8 cellular contexts compared by ENCODE assay signal in the genomic region with DNA sequence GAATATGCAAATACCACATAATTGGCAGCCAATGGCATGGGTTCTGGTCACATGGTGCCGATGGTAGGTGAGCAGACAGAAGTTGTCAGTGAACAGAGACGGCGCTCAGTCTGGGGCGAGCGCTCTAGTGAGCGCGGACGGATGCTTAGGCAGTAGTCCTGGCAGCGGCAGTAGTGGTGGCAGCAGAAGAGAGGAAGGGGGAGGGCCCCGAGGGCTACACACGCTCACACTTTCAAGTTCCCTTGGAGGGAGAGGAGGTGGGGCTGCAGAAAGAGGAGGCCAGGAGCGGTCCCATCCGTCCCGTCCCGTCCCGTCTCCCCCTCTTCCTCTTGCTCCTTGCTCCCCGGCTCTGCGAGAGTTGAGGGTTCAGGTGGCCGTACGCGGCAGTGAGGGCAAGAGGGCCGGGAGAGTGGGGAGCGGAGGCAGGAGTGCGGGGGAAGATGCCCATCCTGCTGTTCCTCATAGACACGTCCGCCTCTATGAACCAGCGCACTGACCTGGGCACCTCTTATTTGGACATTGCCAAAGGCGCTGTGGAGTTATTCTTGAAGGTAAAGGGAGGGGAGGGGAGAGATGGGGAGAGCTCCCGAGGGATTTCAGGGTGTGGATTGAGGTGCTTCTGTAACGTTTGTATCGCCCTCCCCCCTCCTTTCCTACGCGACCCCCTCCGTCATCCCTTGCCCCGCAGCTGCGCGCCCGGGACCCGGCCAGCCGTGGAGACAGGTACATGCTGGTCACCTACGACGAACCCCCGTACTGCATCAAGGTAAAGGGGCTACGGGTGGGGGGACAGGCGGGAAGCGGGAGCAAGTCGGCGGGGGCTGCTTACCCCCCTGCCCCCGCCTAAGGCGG. TPM values are rescaled to one million over a fixed set of nuclear protein-coding genes. Genes with fewer than 3 reads are reported as not detected.
DNase-seq lines count a peak whose midpoint lies in the region; ATAC-seq and TF ChIP-seq lines count a peak whose summit lies in the region.

A gene with protein sequence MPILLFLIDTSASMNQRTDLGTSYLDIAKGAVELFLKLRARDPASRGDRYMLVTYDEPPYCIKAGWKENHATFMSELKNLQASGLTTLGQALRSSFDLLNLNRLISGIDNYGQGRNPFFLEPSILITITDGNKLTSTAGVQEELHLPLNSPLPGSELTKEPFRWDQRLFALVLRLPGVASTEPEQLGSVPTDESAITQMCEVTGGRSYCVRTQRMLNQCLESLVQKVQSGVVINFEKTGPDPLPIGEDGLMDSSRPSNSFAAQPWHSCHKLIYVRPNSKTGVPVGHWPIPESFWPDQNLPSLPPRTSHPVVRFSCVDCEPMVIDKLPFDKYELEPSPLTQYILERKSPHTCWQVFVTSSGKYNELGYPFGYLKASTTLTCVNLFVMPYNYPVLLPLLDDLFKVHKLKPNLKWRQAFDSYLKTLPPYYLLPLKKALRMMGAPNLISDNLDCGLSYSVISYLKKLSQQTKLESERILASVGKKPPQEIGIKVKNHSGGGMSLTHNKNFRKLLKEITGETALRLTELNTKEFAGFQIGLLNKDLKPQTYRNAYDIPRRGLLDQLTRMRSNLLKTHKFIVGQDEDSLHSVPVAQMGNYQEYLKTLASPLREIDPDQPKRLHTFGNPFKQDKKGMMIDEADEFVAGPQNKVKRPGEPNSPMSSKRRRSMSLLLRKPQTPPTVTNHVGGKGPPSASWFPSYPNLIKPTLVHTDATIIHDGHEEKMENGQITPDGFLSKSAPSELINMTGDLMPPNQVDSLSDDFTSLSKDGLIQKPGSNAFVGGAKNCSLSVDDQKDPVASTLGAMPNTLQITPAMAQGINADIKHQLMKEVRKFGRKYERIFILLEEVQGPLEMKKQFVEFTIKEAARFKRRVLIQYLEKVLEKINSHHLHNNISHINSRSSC (plus strand): TSS at position 108 of the 852 bp plus-strand sequence. CDS start 333 bp downstream, at position 441.

- ATAC-seq in GM21390 (IDR thresholded peaks at IDR 0.05; ENCODE audit: unreplicated experiment) = peak; percentile 75
- ATAC-seq in stimulated activated naive CD8-positive, alpha-beta T cell treated with anti-CD3 and anti-CD28 coated beads, Interleukin-15, Interleukin-2, amounts not matched to agents 100 U/mL and 50 U/mL, for 24 hours = peak; percentile 82

- intact Hi-C loops in activated T-helper 2 cell treated with anti-CD3 and anti-CD28 coated beads, Interferon-gamma antibody, Interleukin-2, Interleukin-4, amounts not matched to agents 10 μg/mL and 5 μg/mL and 100 μg/mL, durations not matched to agents 14 hours and 24 hours and 36 hours (cut with micrococcal nuclease) = loop anchor here (2.0 to 5.0 kb wide), 4 partner anchors 14 to 454 kb away; no protein-coding TSS in a partner anchor

- H3K27ac Mint-ChIP-seq in activated T-helper 2 cell treated with anti-CD3 and anti-CD28 coated beads, Interferon-gamma antibody, Interleukin-2, Interleukin-4, amounts not matched to agents 10 μg/mL and 5 μg/mL and 100 μg/mL, durations not matched to agents 14 hours and 24 hours and 36 hours = peak within 1 kb of the TSS; percentile 100
- H3K27ac Mint-ChIP-seq in nephron = peak within 1 kb of the TSS; percentile 94 to 99 (median 99)

- H3K4me1 Mint-ChIP-seq in activated T-helper 2 cell treated with anti-CD3 and anti-CD28 coated beads, Interferon-gamma antibody, Interleukin-2, Interleukin-4, amounts not matched to agents 10 μg/mL and 5 μg/mL and 100 μg/mL, durations not matched to agents 14 hours and 24 hours and 36 hours (ENCODE audit: low read depth) = peaks cover 29% of the 10 kb centered on the region
- H3K4me1 Mint-ChIP-seq in nephron = peaks cover 22% of the 10 kb centered on the region

- TF ChIP-seq POLR2A in Raji (IDR thresholded peaks at IDR 0.05; ENCODE audit: insufficient read depth, low read depth, low read length) = peak; percentile 99

- H3K4me3 Mint-ChIP-seq in activated T-helper 2 cell treated with anti-CD3 and anti-CD28 coated beads, Interferon-gamma antibody, Interleukin-2, Interleukin-4, amounts not matched to agents 10 μg/mL and 5 μg/mL and 100 μg/mL, durations not matched to agents 14 hours and 24 hours and 36 hours (ENCODE audit: low read depth) = peak within 1 kb of the TSS; percentile 99
- H3K4me3 Mint-ChIP-seq in nephron = peak within 1 kb of the TSS; percentile 94 to 97 (median 96)

- no peaks in the 10 kb centered on the region for H3K27me3 Mint-ChIP-seq in activated T-helper 2 cell treated with anti-CD3 and anti-CD28 coated beads, Interferon-gamma antibody, Interleukin-2, Interleukin-4, amounts not matched to agents 10 μg/mL and 5 μg/mL and 100 μg/mL, durations not matched to agents 14 hours and 24 hours and 36 hours (ENCODE audit: low read depth)
- H3K27me3 Mint-ChIP-seq in nephron (ENCODE audit: low read depth) = no peaks in the 10 kb centered on the region

- DNase-seq in D341Med (ENCODE audit: low spot score) (peak; percentile 72), HUDEP-2 (lab: John Stamatoyannopoulos, UW; ENCODE audit: unreplicated experiment in 76 of 76) (peak in 75 of 76 experiments; percentile 2 to 86 (median 67)), fibroblast of peridontal ligament (ENCODE audit: extremely low read depth) (peak; percentile 84)
- DNase-seq in activated T-helper 2 cell treated with anti-CD3 and anti-CD28 coated beads, Interferon-gamma antibody, Interleukin-2, Interleukin-4, amounts not matched to agents 10 μg/mL and 5 μg/mL and 100 μg/mL, durations not matched to agents 14 hours and 24 hours and 36 hours (ENCODE audit: low spot score) = peak; percentile 87
- DNase-seq in stimulated activated naive CD8-positive, alpha-beta T cell treated with anti-CD3 and anti-CD28 coated beads, Interleukin-15, Interleukin-2, amounts not matched to agents 100 U/mL and 50 U/mL, for 24 hours = peak; percentile 77

- H3K36me3 Mint-ChIP-seq in activated T-helper 2 cell treated with anti-CD3 and anti-CD28 coated beads, Interferon-gamma antibody, Interleukin-2, Interleukin-4, amounts not matched to agents 10 μg/mL and 5 μg/mL and 100 μg/mL, durations not matched to agents 14 hours and 24 hours and 36 hours (ENCODE audit: low read depth) = peaks cover 27% of the 10 kb centered on the region
- H3K36me3 Mint-ChIP-seq in nephron (ENCODE audit: low read depth) = no peaks in the 10 kb centered on the region

- TF ChIP-seq CTCF in nephron (IDR thresholded peaks at IDR 0.05; ENCODE audit: unreplicated experiment in 3 of 3) = no peak

- H3K9me3 Mint-ChIP-seq in activated T-helper 2 cell treated with anti-CD3 and anti-CD28 coated beads, Interferon-gamma antibody, Interleukin-2, Interleukin-4, amounts not matched to agents 10 μg/mL and 5 μg/mL and 100 μg/mL, durations not matched to agents 14 hours and 24 hours and 36 hours = no peaks in the 10 kb centered on the region
- H3K9me3 Mint-ChIP-seq in nephron = peaks cover 4% of the 10 kb centered on the region

RNA-seq across cellular contexts. Expression of the gene that starts here (rescaled TPM):
- total RNA-seq in activated T-helper 2 cell treated with anti-CD3 and anti-CD28 coated beads, Interferon-gamma antibody, Interleukin-2, Interleukin-4, amounts not matched to agents 10 μg/mL and 5 μg/mL and 100 μg/mL, durations not matched to agents 14 hours and 24 hours and 36 hours = 27.1 and 29.4 TPM in 2 replicates

Comparison
In these comparisons a context has a peak if more than half of its experiments do, and no peak if none do; other contexts are left out.
1. Peak in every context shown above with its lines: DNase-seq and ATAC-seq.